In genomic region chr6:88958842-88959241, GRCh38 we compare ENCODE assay signal across 33 cellular contexts.
"Had no signal": no experiment of that assay in that cellular context is flagged by ENCODE, and none has a peak within 500 bp of the region (broad histone marks: within the 10 kb centered on the region; RNA-seq: fewer than 3 reads in every experiment).

No MANE protein-coding gene starts in this region.

- H3K4me3 ChIP-seq: adrenal gland, ascending aorta, body of pancreas, breast epithelium, cardiac muscle cell had no signal

- H3K4me1 ChIP-seq: breast epithelium had no signal

- DNase-seq: activated effector memory CD4-positive, alpha-beta T cell treated with anti-CD3 and anti-CD28 coated beads, Interleukin-2, amount 50 U/mL, for 16 hours; activated effector memory CD4-positive, alpha-beta T cell treated with Interleukin-2 at 50 U/mL for 16 hours; activated gamma-delta T cell; activated gamma-delta T cell treated with Interleukin-2 at 50 U/mL for 16 hours; activated naive CD4-positive, alpha-beta T cell; activated naive CD4-positive, alpha-beta T cell treated with anti-CD3 and anti-CD28 coated beads for 36 hours; activated naive CD4-positive, alpha-beta T cell treated with anti-CD3 and anti-CD28 coated beads, Interleukin-2, amount 10 ng/mL, durations not matched to agents 7 days and 5 days; activated naive CD4-positive, alpha-beta T cell treated with anti-CD3 and anti-CD28 coated beads, Interleukin-2, amount 50 U/mL, for 16 hours; activated naive CD4-positive, alpha-beta T cell treated with Interleukin-2 at 50 U/mL for 16 hours; activated naive CD8-positive, alpha-beta T cell treated with anti-CD3 and anti-CD28 coated beads for 36 hours; activated naive CD8-positive, alpha-beta T cell treated with anti-CD3 and anti-CD28 coated beads, Interleukin-2, amount 10 ng/mL, durations not matched to agents 7 days and 5 days; activated naive CD8-positive, alpha-beta T cell treated with anti-CD3 and anti-CD28 coated beads, Interleukin-2, amount 50 U/mL, for 24 hours; activated T-cell treated with anti-CD3 and anti-CD28 coated beads, Interleukin-2, amount 50 U/mL, for 24 hours; activated T-cell treated with anti-CD3 and anti-CD28 coated beads, Interleukin-2, amount 50 U/mL, for 4 hours; activated T-cell treated with anti-CD3 and anti-CD28 coated beads, Interleukin-2, amount 50 U/mL, for 48 hours; activated T-cell treated with anti-CD3 and anti-CD28 coated beads, Interleukin-2, amount 50 U/mL, for 72 hours; adrenal gland; amniotic stem cell; amygdala; anterior cingulate cortex; aorta; body of pancreas; brain microvascular endothelial cell; caudate nucleus; central memory CD4-positive, alpha-beta T cell; cerebellar nuclear complex had no signal

- H3K36me3 ChIP-seq: adrenal gland, ascending aorta, brain microvascular endothelial cell, breast epithelium, cardiac muscle cell had no signal

- ATAC-seq: activated naive CD4-positive, alpha-beta T cell treated with anti-CD3 and anti-CD28 coated beads, Interleukin-2, amount 50 U/mL, for 72 hours; activated naive CD8-positive, alpha-beta T cell treated with anti-CD3 and anti-CD28 coated beads, Interleukin-2, amount 50 U/mL, for 24 hours; activated T-cell treated with anti-CD3 and anti-CD28 coated beads, Interleukin-2, amount 50 U/mL, for 4 hours; activated T-cell treated with anti-CD3 and anti-CD28 coated beads, Interleukin-2, amount 50 U/mL, for 72 hours; activated T-helper 17 cell treated with anti-CD3 and anti-CD28 coated beads, Interleukin-2, amount 50 U/mL, for 72 hours; body of pancreas had no signal

- H3K27me3 ChIP-seq: adrenal gland, ascending aorta, body of pancreas, brain microvascular endothelial cell, breast epithelium, cardiac muscle cell had no signal

- H3K9me3 ChIP-seq: adrenal gland, body of pancreas had no signal

- FAIRE-seq: astrocyte, bronchial epithelial cell had no signal

- H3K27ac ChIP-seq: adrenal gland, ascending aorta, body of pancreas, brain microvascular endothelial cell, breast epithelium, cardiac muscle cell had no signal
